ENCODE assay signal across 1 cellular context in genomic region chr20:44419131-44419844, GRCh38.
TF ChIP-seq lines count a peak whose summit lies in the region.

No MANE protein-coding gene starts in this region.

TF ChIP-seq in HepG2, 621 proteins besides CTCF, POLR2A, EP300 and RAD21 (continued from another document and continues in another):
- TF ChIP-seq ZNF318 (CRISPR knock-in tag; IDR thresholded peaks at IDR 0.05) (no peak; the same call in 1 of the 2 replicates), ZNF547 (CRISPR knock-in tag; IDR thresholded peaks at IDR 0.05) (0 out of 2 replicates have a peak, but pooled peaks have one; percentile 53), ZNF616 (CRISPR knock-in tag; IDR thresholded peaks at IDR 0.05; ENCODE audit: low read depth) (no peak), MAFG (CRISPR knock-in tag; IDR thresholded peaks at IDR 0.05) (no peak), POGK (CRISPR knock-in tag; conservative IDR thresholded peaks at IDR 0.05) (no peak; the same call in 1 of the 2 replicates), ZZZ3 (CRISPR knock-in tag; IDR thresholded peaks at IDR 0.05; ENCODE audit: borderline replicate concordance) (peak; percentile 67), DNMT3B (CRISPR knock-in tag; conservative IDR thresholded peaks at IDR 0.05) (peak; percentile 94), ZNF607 (CRISPR knock-in tag; IDR thresholded peaks at IDR 0.05; ENCODE audit: borderline replicate concordance) (peak; percentile 43; the same call in 1 of the 2 replicates), TBL1XR1 (IDR thresholded peaks at IDR 0.05; ENCODE audit: borderline replicate concordance, low read length, partially characterized antibody) (peak; percentile 96), ZNF670 (CRISPR knock-in tag; IDR thresholded peaks at IDR 0.05; ENCODE audit: borderline replicate concordance) (peak; percentile 78), AKNA (CRISPR knock-in tag; IDR thresholded peaks at IDR 0.05; ENCODE audit: borderline replicate concordance) (no peak), ATF7 (IDR thresholded peaks at IDR 0.05) (no peak; the same call in 1 of the 2 replicates), ATF7 (CRISPR knock-in tag; IDR thresholded peaks at IDR 0.05) (peak; percentile 87), CREB1 (IDR thresholded peaks at IDR 0.05) (peak; percentile 67), CREB1 (CRISPR knock-in tag; IDR thresholded peaks at IDR 0.05) (peak; percentile 82), NAIF1 (CRISPR knock-in tag; IDR thresholded peaks at IDR 0.05; ENCODE audit: borderline replicate concordance) (no peak), ZNF576 (CRISPR knock-in tag; IDR thresholded peaks at IDR 0.05) (no peak), GZF1 (CRISPR knock-in tag; IDR thresholded peaks at IDR 0.05) (no peak), PRDM10 (CRISPR knock-in tag; IDR thresholded peaks at IDR 0.05; ENCODE audit: low read depth) (peak; percentile 17; the same call in 1 of the 2 replicates), ZNF468 (CRISPR knock-in tag; IDR thresholded peaks at IDR 0.05) (0 out of 2 replicates have a peak, but pooled peaks have one; percentile 15), U2AF1 (optimal IDR thresholded peaks at IDR 0.05; ENCODE audit: low read depth, low read length) (no peak), USF2 (IDR thresholded peaks at IDR 0.05; ENCODE audit: low read depth, low read length) (peak; percentile 79), USF2 (CRISPR knock-in tag; IDR thresholded peaks at IDR 0.05; ENCODE audit: borderline replicate concordance) (peak; percentile 90), ZNF713 (CRISPR knock-in tag; IDR thresholded peaks at IDR 0.05) (no peak), ZKSCAN5 (CRISPR knock-in tag; IDR thresholded peaks at IDR 0.05) (no peak), SMAD3 (CRISPR knock-in tag; IDR thresholded peaks at IDR 0.05) (peak; percentile 96), TRIM22 (IDR thresholded peaks at IDR 0.05) (no peak), ZNF343 (CRISPR knock-in tag; IDR thresholded peaks at IDR 0.05) (no peak), ZBTB7A (CRISPR knock-in tag; IDR thresholded peaks at IDR 0.05) (peak; percentile 14; the same call in 1 of the 2 replicates), SNAPC5 (CRISPR knock-in tag; IDR thresholded peaks at IDR 0.05; ENCODE audit: borderline replicate concordance) (no peak), TEF (CRISPR knock-in tag; IDR thresholded peaks at IDR 0.05) (no peak), MTF2 (CRISPR knock-in tag; IDR thresholded peaks at IDR 0.05; ENCODE audit: borderline replicate concordance) (no peak), SMC3 (IDR thresholded peaks at IDR 0.05; ENCODE audit: low read length) (peak; percentile 56), MYNN (CRISPR knock-in tag; IDR thresholded peaks at IDR 0.05; ENCODE audit: low read depth) (no peak), CHD4 (IDR thresholded peaks at IDR 0.05; ENCODE audit: borderline replicate concordance, low read length) (peak; percentile 63; the same call in 1 of the 2 replicates)
